Comparison of ENCODE assay signal across 8 cellular contexts in the genomic region with DNA sequence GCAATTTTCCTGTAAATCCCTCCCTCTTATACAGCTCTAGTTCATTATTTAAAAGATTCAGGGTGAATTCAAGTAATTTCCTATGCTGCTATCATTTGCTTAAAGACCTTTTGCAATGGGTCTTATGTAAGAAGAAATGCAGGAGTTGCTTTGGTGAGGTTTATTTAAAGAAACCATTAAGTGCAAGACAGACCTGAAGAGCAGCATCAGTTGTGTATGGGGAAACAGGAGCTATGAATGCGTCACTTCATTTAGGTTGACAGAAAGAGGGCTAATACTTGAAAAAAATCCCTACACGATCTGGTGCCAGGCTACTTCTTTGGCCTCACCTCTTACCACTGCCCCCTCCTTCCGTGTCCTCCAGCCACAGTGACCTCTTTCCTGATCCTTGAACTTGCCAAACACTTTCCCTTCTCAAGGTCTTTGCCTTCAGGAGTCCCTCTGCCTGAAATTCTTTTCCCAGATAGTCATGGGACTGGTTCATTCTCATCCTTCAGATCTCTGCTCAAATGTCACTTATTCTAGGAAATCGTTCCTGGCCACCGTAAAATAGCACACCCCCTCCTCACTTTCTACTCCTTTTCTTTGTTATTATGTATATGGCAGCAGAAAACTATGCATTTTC. TPM values are rescaled to one million over a fixed set of nuclear protein-coding genes. Genes with fewer than 3 reads are reported as not detected.
DNase-seq lines count a peak whose midpoint lies in the region; ATAC-seq and TF ChIP-seq lines count a peak whose summit lies in the region.

No MANE protein-coding gene starts in this region.

- DNase-seq in ACHN (peak; percentile 5), HFFc6 (no peak), memory B cell (ENCODE audit: low spot score in 2 of 2) (no peak), NCI-H524 treated with DMSO at 0.1 percent for 48 hours (lab: John Stamatoyannopoulos, UW) (no peak)
- DNase-seq in activated effector memory CD4-positive, alpha-beta T cell treated with Interleukin-2 at 50 U/mL for 16 hours: no peak
- DNase-seq in activated CD4-positive, alpha-beta T cell treated with anti-CD3 and anti-CD28 coated beads for 48 hours: no peak

- H3K4me1 Mint-ChIP-seq in HFFc6 (ENCODE audit: low read depth) (peaks cover 41% of the 10 kb centered on the region), memory B cell (peaks cover 34% of the 10 kb centered on the region)

- H3K4me3 Mint-ChIP-seq in HFFc6 (peak overlapping the region; percentile 91), memory B cell (peak overlapping the region; percentile 99)

- ATAC-seq in memory B cell (ENCODE audit: low read depth) (no peak), GM21619 (IDR thresholded peaks at IDR 0.05; ENCODE audit: unreplicated experiment) (no peak)

- H3K9me3 Mint-ChIP-seq in HFFc6: no peaks in the 10 kb centered on the region
- no peaks in the 10 kb centered on the region for H3K9me3 Mint-ChIP-seq in memory B cell

- no peaks in the 10 kb centered on the region for H3K36me3 Mint-ChIP-seq in HFFc6 (ENCODE audit: low read depth)
- peaks cover 3% of the 10 kb centered on the region for H3K36me3 Mint-ChIP-seq in memory B cell

- peak overlapping the region; percentile 93 for H3K27ac ChIP-seq in angular gyrus (ENCODE audit: low read depth, low read length)

- no peak for TF ChIP-seq CTCF in HFFc6 (IDR thresholded peaks at IDR 0.05)

- H3K27me3 Mint-ChIP-seq in HFFc6 (ENCODE audit: insufficient read depth) (no peaks in the 10 kb centered on the region; the same call in 1 of the 2 replicates), memory B cell (no peaks in the 10 kb centered on the region)

- H3K27ac Mint-ChIP-seq in HFFc6 (peak overlapping the region; percentile 96), memory B cell (peak overlapping the region; percentile 80)

- in situ Hi-C loops in ACHN (cut with HindIII; ENCODE audit: low pct_ligation_motif_present, low pct_unique_long_range_greater_than_20kb, low sequenced_read_pairs): no loop called here

RNA-seq across cellular contexts. Expression of a gene that starts 1.4 kb away (rescaled TPM):
- total RNA-seq in HFFc6 (2021; fragmentation: NEBNext Ultra II Directional; extraction: Animal tissue kit (Norgen Biotek cat#: 25700)): 1 to 10 TPM; 5.0 to 6.5 (median 6.0) TPM
